In genomic region chr12:113422929-113423669, GRCh38 we compare ENCODE assay signal across 9 cellular contexts. TPM values are rescaled to one million over a fixed set of nuclear protein-coding genes. Genes with fewer than 3 reads are reported as not detected.
DNase-seq lines count a peak whose midpoint lies in the region; ATAC-seq and TF ChIP-seq lines count a peak whose summit lies in the region.
"Had no signal": no experiment of that assay in that cellular context is flagged by ENCODE, and none has a peak within 500 bp of the region (broad histone marks: within the 10 kb centered on the region; RNA-seq: fewer than 3 reads in every experiment).

No MANE protein-coding gene starts in this region.

- no peaks in the 10 kb centered on the region for H3K27me3 Mint-ChIP-seq in MCF 10A (ENCODE audit: insufficient read depth, unreplicated experiment)

- H3K4me3 ChIP-seq in mesenchymal stem cell (ENCODE audit: insufficient read depth in 1 of 2, low read depth in 1 of 2, low read length in 2 of 2) (peak overlapping the region in 1 of 2 experiments; percentile 86), upper lobe of left lung (peak overlapping the region in 3 of 4 donors; percentile 39 to 59 (median 49))

- WGBS in mesenchymal stem cell: 96% methylated on average over 6 of the region's 6 CpGs
- WGBS in upper lobe of left lung, 2 donors: 82 to 83% methylated on average over 5 to 6 of the region's 6 CpGs

- no peak overlapping the region for H2AFZ ChIP-seq in mesenchymal stem cell (ENCODE audit: low read depth, low read length)

- H3K36me3 ChIP-seq in mesenchymal stem cell (ENCODE audit: control insufficient read depth in 1 of 2, insufficient read depth in 2 of 2, low read depth in 1 of 2, low read length in 2 of 2) (peaks cover 0 to 2% of the 10 kb centered on the region in 2 experiments), upper lobe of left lung (no peaks in the 10 kb centered on the region)

- no peak for TF ChIP-seq POLR2A in upper lobe of left lung (IDR thresholded peaks at IDR 0.05)

- peaks cover 12% of the 10 kb centered on the region for H3K79me1 ChIP-seq in mesenchymal stem cell (replicated peaks; ENCODE audit: low read length, poor library complexity, severe bottlenecking)

- no peak overlapping the region for H2AK5ac ChIP-seq in mesenchymal stem cell (ENCODE audit: low read length, severe bottlenecking)

- intact Hi-C loops in Right ventricle myocardium inferior (cut with DNase I) (no loop called here), left ventricle myocardium superior (cut with micrococcal nuclease) (loop anchor here (10.0 kb wide), 1 partner anchor 108 kb away; no protein-coding TSS in a partner anchor), MCF 10A (cut with micrococcal nuclease) (loop anchor here (5.0 to 10.0 kb wide), 2 partner anchors 91 to 378 kb away; no protein-coding TSS in a partner anchor)

- H3K27ac Mint-ChIP-seq in MCF 10A (ENCODE audit: low read depth, unreplicated experiment): peak overlapping the region; percentile 93

- H3K36me3 Mint-ChIP-seq in MCF 10A (ENCODE audit: insufficient read depth, unreplicated experiment): no peaks in the 10 kb centered on the region

- H3K9me3 Mint-ChIP-seq in MCF 10A (ENCODE audit: unreplicated experiment): no peaks in the 10 kb centered on the region

- H2BK120ac ChIP-seq in mesenchymal stem cell (ENCODE audit: low read depth, low read length): no peak overlapping the region

- peaks cover 5% of the 10 kb centered on the region for H3K4me1 Mint-ChIP-seq in MCF 10A (ENCODE audit: insufficient read depth, unreplicated experiment)

- BruUV-seq in MCF 10A (replicated peaks; lab: Mats Ljungman, UMichigan): no TSS peak

- H2BK15ac ChIP-seq in mesenchymal stem cell (ENCODE audit: low read depth, poor library complexity, severe bottlenecking): no peak overlapping the region

- peaks cover 14% of the 10 kb centered on the region for H3K4me1 ChIP-seq in mesenchymal stem cell (ENCODE audit: control insufficient read depth, insufficient read depth, low read depth, low read length)
- H3K4me1 ChIP-seq in upper lobe of left lung: peaks cover 5 to 22% (median 11%) of the 10 kb centered on the region in 4 donors

- H3K4me3 Mint-ChIP-seq in MCF 10A (ENCODE audit: unreplicated experiment): peak overlapping the region; percentile 91

- H3K23ac ChIP-seq in mesenchymal stem cell (ENCODE audit: low read length in 2 of 2): no peak overlapping the region

- CTCF ChIA-PET in MCF 10A (lab: Yijun Ruan, JAX): interaction anchor here (0.5 to 2.8 kb wide), 2 partner anchors 9 to 1618 kb away, joined by 3 to 15 read pairs; no protein-coding TSS in a partner anchor

- peak overlapping the region; percentile 98 for H3K9ac ChIP-seq in mesenchymal stem cell (ENCODE audit: low read length)

- no peak for TF ChIP-seq EP300 in upper lobe of left lung (IDR thresholded peaks at IDR 0.05)

- H2BK12ac ChIP-seq in mesenchymal stem cell (ENCODE audit: low read length in 2 of 2): peak overlapping the region in 1 of 2 experiments; percentile 0

- H3K4me2 ChIP-seq in mesenchymal stem cell (ENCODE audit: low read length, poor library complexity, severe bottlenecking): peak overlapping the region; percentile 60

- no peak overlapping the region for H2BK5ac ChIP-seq in mesenchymal stem cell (ENCODE audit: low read depth, low read length, poor library complexity, severe bottlenecking)

- peak; percentile 13 for DNase-seq in Right ventricle myocardium inferior (ENCODE audit: missing footprints)
- DNase-seq in left ventricle myocardium superior: no peak
- peak; percentile 38 for DNase-seq in MCF 10A (ENCODE audit: unreplicated experiment)
- DNase-seq in mesenchymal stem cell: peak; percentile 42
- no peak for DNase-seq in upper lobe of left lung
- no peak for DNase-seq in GOT3 (lab: John Stamatoyannopoulos, UW)
- DNase-seq: activated gamma-delta T cell treated with Interleukin-2 at 50 U/mL for 16 hours had no signal

- no peaks in the 10 kb centered on the region for H3K9me3 ChIP-seq in mesenchymal stem cell (ENCODE audit: control insufficient read depth, low read length)
- no peaks in the 10 kb centered on the region for H3K9me3 ChIP-seq in upper lobe of left lung

- ATAC-seq in Right ventricle myocardium inferior (no peak), left ventricle myocardium superior (no peak), upper lobe of left lung (ENCODE audit: low FRiP score in 2 of 2) (no peak), GM21576 (IDR thresholded peaks at IDR 0.05; ENCODE audit: unreplicated experiment) (no peak), HG02885 (IDR thresholded peaks at IDR 0.05; ENCODE audit: poor library complexity, unreplicated experiment) (no peak)

- TF ChIP-seq CTCF in MCF 10A (IDR thresholded peaks at IDR 0.05; ENCODE audit: unreplicated experiment) (no peak), upper lobe of left lung (IDR thresholded peaks at IDR 0.05) (no peak)

- peak overlapping the region; percentile 20 to 82 for H3K4ac ChIP-seq in mesenchymal stem cell (ENCODE audit: low read depth in 1 of 2, low read length in 2 of 2)

- H4K8ac ChIP-seq in mesenchymal stem cell (ENCODE audit: low read length): peak overlapping the region; percentile 92

- peak overlapping the region in 1 of 2 experiments; percentile 88 for H3K18ac ChIP-seq in mesenchymal stem cell (ENCODE audit: low read depth in 1 of 2, low read length in 2 of 2)

- no peak overlapping the region for H3K27ac ChIP-seq in mesenchymal stem cell (ENCODE audit: low read length, poor library complexity, severe bottlenecking)
- H3K27ac ChIP-seq in upper lobe of left lung: peak overlapping the region; percentile 13 to 82 (median 68)

- H3K27me3 ChIP-seq in mesenchymal stem cell (ENCODE audit: control insufficient read depth in 1 of 2, insufficient read depth in 1 of 2, low read length in 2 of 2) (no peaks in the 10 kb centered on the region), upper lobe of left lung (no peaks in the 10 kb centered on the region)

- peak overlapping the region; percentile 79 for H4K91ac ChIP-seq in mesenchymal stem cell (ENCODE audit: low read length)

- POLR2A ChIA-PET in MCF 10A (lab: Yijun Ruan, JAX): interaction anchor here (1.1 to 1.7 kb wide), 3 partner anchors 19 to 237 kb away, joined by 3 to 9 read pairs (median 4); partner anchors contain the start of genes DDX54, RITA1, SDS and SLC8B1

- H3K14ac ChIP-seq in mesenchymal stem cell (ENCODE audit: low read length in 2 of 2): no peak overlapping the region

RNA-seq across cellular contexts. Expression of gene SDSL, which starts 0.9 kb away (rescaled TPM):
- total RNA-seq in Right ventricle myocardium inferior: 8.5 TPM
- total RNA-seq in left ventricle myocardium superior: 7.6 TPM
- 21.1 and 32.7 TPM in 2 replicates for total RNA-seq in MCF 10A (2022)
- polyA plus RNA-seq in mesenchymal stem cell (2013, experiment 1 of 2): 5.4 TPM
- 4.6 TPM for polyA plus RNA-seq in mesenchymal stem cell (2013, experiment 2 of 2)
- total RNA-seq in upper lobe of left lung: 10 to 100 TPM in 3 of 6 donors, 1 to 10 TPM in 3; 1.1 to 26.9 (median 9.1) TPM

RNA-seq across cellular contexts. Expression of gene SDS, which starts 19.4 kb away (rescaled TPM):
- total RNA-seq in Right ventricle myocardium inferior (not detected), left ventricle myocardium superior (not detected), MCF 10A (2022) (not detected in 2 replicates), upper lobe of left lung (1 to 10 TPM in 5 of 6 donors, under 1 TPM in 1; 1.00 to 4.0 (median 2.4) TPM)
- not detected for polyA plus RNA-seq in mesenchymal stem cell (2013, experiment 1 of 2)
- polyA plus RNA-seq in mesenchymal stem cell (2013, experiment 2 of 2): not detected

RNA-seq across cellular contexts. Expression of gene LHX5, which starts 48.6 kb away (rescaled TPM):
- total RNA-seq in Right ventricle myocardium inferior (not detected), left ventricle myocardium superior (not detected), MCF 10A (2022) (not detected in 2 replicates), upper lobe of left lung (not detected)
- polyA plus RNA-seq in mesenchymal stem cell (2013, experiment 1 of 2): not detected
- not detected for polyA plus RNA-seq in mesenchymal stem cell (2013, experiment 2 of 2)

Comparison
In these comparisons a context has a peak if more than half of its experiments do, and no peak if none do; other contexts are left out.
1. DNase-seq: peak in Right ventricle myocardium inferior (single experiment), MCF 10A (single experiment) and mesenchymal stem cell (single experiment); none in left ventricle myocardium superior (single experiment), upper lobe of left lung (0 of 2) and GOT3 (single experiment).